Comparison of ENCODE assay signal across 1 cellular context in the genomic region with DNA sequence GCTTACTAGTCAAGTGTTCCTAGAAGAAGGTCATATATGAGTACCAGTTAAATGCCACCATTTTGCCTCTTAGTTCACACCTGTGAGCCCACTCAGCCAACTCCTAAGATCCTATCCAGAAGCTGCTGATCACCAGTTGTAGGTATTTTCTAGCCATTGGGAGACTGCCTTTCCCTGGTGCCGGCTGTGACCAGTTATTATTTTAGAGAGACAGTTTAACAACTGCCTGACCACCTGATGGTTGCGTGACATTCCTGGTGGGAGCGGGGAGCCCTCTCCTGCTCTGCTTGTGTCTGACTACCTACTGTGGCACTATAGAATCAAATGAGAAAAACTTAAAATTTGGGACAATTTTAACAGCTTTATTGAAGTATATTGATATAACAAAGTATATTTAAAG.
TF ChIP-seq lines count a peak whose summit lies in the region.

No MANE protein-coding gene starts in this region.

TF ChIP-seq in SK-N-SH, 30 proteins besides CTCF, POLR2A, EP300 and RAD21 (continued from another document):
- TF ChIP-seq, protein P1, sequence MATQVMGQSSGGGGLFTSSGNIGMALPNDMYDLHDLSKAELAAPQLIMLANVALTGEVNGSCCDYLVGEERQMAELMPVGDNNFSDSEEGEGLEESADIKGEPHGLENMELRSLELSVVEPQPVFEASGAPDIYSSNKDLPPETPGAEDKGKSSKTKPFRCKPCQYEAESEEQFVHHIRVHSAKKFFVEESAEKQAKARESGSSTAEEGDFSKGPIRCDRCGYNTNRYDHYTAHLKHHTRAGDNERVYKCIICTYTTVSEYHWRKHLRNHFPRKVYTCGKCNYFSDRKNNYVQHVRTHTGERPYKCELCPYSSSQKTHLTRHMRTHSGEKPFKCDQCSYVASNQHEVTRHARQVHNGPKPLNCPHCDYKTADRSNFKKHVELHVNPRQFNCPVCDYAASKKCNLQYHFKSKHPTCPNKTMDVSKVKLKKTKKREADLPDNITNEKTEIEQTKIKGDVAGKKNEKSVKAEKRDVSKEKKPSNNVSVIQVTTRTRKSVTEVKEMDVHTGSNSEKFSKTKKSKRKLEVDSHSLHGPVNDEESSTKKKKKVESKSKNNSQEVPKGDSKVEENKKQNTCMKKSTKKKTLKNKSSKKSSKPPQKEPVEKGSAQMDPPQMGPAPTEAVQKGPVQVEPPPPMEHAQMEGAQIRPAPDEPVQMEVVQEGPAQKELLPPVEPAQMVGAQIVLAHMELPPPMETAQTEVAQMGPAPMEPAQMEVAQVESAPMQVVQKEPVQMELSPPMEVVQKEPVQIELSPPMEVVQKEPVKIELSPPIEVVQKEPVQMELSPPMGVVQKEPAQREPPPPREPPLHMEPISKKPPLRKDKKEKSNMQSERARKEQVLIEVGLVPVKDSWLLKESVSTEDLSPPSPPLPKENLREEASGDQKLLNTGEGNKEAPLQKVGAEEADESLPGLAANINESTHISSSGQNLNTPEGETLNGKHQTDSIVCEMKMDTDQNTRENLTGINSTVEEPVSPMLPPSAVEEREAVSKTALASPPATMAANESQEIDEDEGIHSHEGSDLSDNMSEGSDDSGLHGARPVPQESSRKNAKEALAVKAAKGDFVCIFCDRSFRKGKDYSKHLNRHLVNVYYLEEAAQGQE (IDR thresholded peaks at IDR 0.05; ENCODE audit: low read depth, low read length): no peak
- TF ChIP-seq SIN3A (IDR thresholded peaks at IDR 0.05; ENCODE audit: borderline replicate concordance, low read depth, low read length) (no peak), TEAD4 (IDR thresholded peaks at IDR 0.05; ENCODE audit: borderline replicate concordance, insufficient read depth) (no peak), MXI1 (IDR thresholded peaks at IDR 0.05; ENCODE audit: low read depth, low read length) (no peak), RFX5 (IDR thresholded peaks at IDR 0.05; ENCODE audit: low read length) (no peak), RCOR1 (IDR thresholded peaks at IDR 0.05; ENCODE audit: low read length) (no peak)
